9 cellular contexts compared by ENCODE assay signal in genomic region chr14:96567289-96567899, GRCh38.
DNase-seq lines count a peak whose midpoint lies in the region; TF ChIP-seq lines count a peak whose summit lies in the region.
"Had no signal": no experiment of that assay in that cellular context is flagged by ENCODE, and none has a peak within 500 bp of the region (broad histone marks: within the 10 kb centered on the region; RNA-seq: fewer than 3 reads in every experiment).

No MANE protein-coding gene starts in this region.

- H3K4me3 Mint-ChIP-seq in endothelial cell (ENCODE audit: unreplicated experiment), result no peak overlapping the region

- H3K9me3 ChIP-seq in DOHH2 (ENCODE audit: control insufficient read depth, insufficient read depth, low read length) (no peaks in the 10 kb centered on the region), HEK293 (ENCODE audit: control insufficient read depth, insufficient read depth, low read depth, low read length) (no peaks in the 10 kb centered on the region), osteoblast (ENCODE audit: low read depth, low read length) (no peaks in the 10 kb centered on the region)
- H3K9me3 ChIP-seq: SJSA1 had no signal

- peaks cover 6% of the 10 kb centered on the region; the same call in 1 of the 2 replicates for H3F3A ChIP-seq in DOHH2 (ENCODE audit: control insufficient read depth, insufficient read depth)

- H3K4me3 ChIP-seq in DOHH2 (ENCODE audit: low read length) (no peak overlapping the region), HEK293 (ENCODE audit: low read depth, low read length) (no peak overlapping the region), osteoblast (ENCODE audit: insufficient read depth, low read length) (no peak overlapping the region)
- H3K4me3 ChIP-seq: SJSA1 had no signal

- no peak overlapping the region for H3K27ac Mint-ChIP-seq in endothelial cell (ENCODE audit: unreplicated experiment)

- H4K20me1 ChIP-seq in DOHH2 (ENCODE audit: control insufficient read depth, insufficient read depth, low read depth, low read length) (peaks cover 7% of the 10 kb centered on the region; the same call in 1 of the 2 replicates), osteoblast (ENCODE audit: insufficient read depth, low read length) (peaks cover 11% of the 10 kb centered on the region)

- peaks cover 58% of the 10 kb centered on the region for H3K36me3 ChIP-seq in DOHH2 (ENCODE audit: control insufficient read depth, low read length)
- peaks cover 13 to 56% of the 10 kb centered on the region in 2 experiments for H3K36me3 ChIP-seq in HEK293 (ENCODE audit: control insufficient read depth in 2 of 2, insufficient read depth in 1 of 2, low read length in 2 of 2)
- peaks cover 15% of the 10 kb centered on the region for H3K36me3 ChIP-seq in osteoblast (ENCODE audit: insufficient read depth, low read length)

- peak; percentile 78 for TF ChIP-seq CTCF in DOHH2 (IDR thresholded peaks at IDR 0.05; ENCODE audit: low read depth, low read length, poor library complexity, severe bottlenecking)
- peak; percentile 52 for TF ChIP-seq CTCF in HEK293 (tag by site-specific recombination; IDR thresholded peaks at IDR 0.05)
- peak; percentile 42 for TF ChIP-seq CTCF in endothelial cell (IDR thresholded peaks at IDR 0.05; ENCODE audit: unreplicated experiment)
- TF ChIP-seq CTCF in osteoblast (IDR thresholded peaks at IDR 0.05; ENCODE audit: extremely low read depth, low read depth, low read length), result peak; percentile 63

- peak; percentile 57 for DNase-seq in NCI-H748 (lab: John Stamatoyannopoulos, UW; ENCODE audit: unreplicated experiment)
- DNase-seq in endothelial cell (ENCODE audit: low spot score), result no peak
- DNase-seq in osteoblast (ENCODE audit: insufficient read length, low spot score, missing footprints), result no peak
- no peak for DNase-seq in COLO668 (lab: John Stamatoyannopoulos, UW; ENCODE audit: unreplicated experiment)
- DNase-seq in activated CD8-positive, alpha-beta memory T cell treated with anti-CD3 and anti-CD28 coated beads for 24 hours, result no peak
- no peak for DNase-seq in HuH-7 (ENCODE audit: low spot score)

- H3K27me3 Mint-ChIP-seq in endothelial cell (ENCODE audit: unreplicated experiment), result no peaks in the 10 kb centered on the region

- H3K27ac ChIP-seq in DOHH2 (ENCODE audit: low read depth, low read length), result no peak overlapping the region
- no peak overlapping the region for H3K27ac ChIP-seq in HEK293 (ENCODE audit: extremely low read depth, low read depth, low read length)
- no peak overlapping the region for H3K27ac ChIP-seq in osteoblast (ENCODE audit: low read depth, low read length)
- H3K27ac ChIP-seq: SJSA1 had no signal

- CTCF ChIA-PET in HEK293 (lab: Yijun Ruan, JAX), result interaction anchor here (0.5 to 2.4 kb wide), 22 partner anchors 9 to 1298 kb away, joined by 3 to 16 read pairs (median 4); no protein-coding TSS in a partner anchor

- no peaks in the 10 kb centered on the region for H3K27me3 ChIP-seq in DOHH2 (ENCODE audit: control insufficient read depth, low read length)
- no peaks in the 10 kb centered on the region for H3K27me3 ChIP-seq in osteoblast (ENCODE audit: insufficient read depth, low read length)
- H3K27me3 ChIP-seq: SJSA1 had no signal

- no peaks in the 10 kb centered on the region for H3K4me1 Mint-ChIP-seq in endothelial cell (ENCODE audit: unreplicated experiment)

- no peaks in the 10 kb centered on the region for H3K9me3 Mint-ChIP-seq in endothelial cell (ENCODE audit: unreplicated experiment)

- no peaks in the 10 kb centered on the region for H3K36me3 Mint-ChIP-seq in endothelial cell (ENCODE audit: low read depth, unreplicated experiment)

- H3K4me1 ChIP-seq in DOHH2 (ENCODE audit: control insufficient read depth, low read length) (peaks cover 13% of the 10 kb centered on the region), HEK293 (ENCODE audit: control insufficient read depth, insufficient read depth, low read length) (no peaks in the 10 kb centered on the region), osteoblast (ENCODE audit: insufficient read depth, low read length) (no peaks in the 10 kb centered on the region)
- H3K4me1 ChIP-seq: SJSA1 had no signal

- H3K4me2 ChIP-seq in DOHH2 (ENCODE audit: low read length), result no peak overlapping the region
- H3K4me2 ChIP-seq in osteoblast (ENCODE audit: insufficient read depth, low read length), result no peak overlapping the region

- no peaks in the 10 kb centered on the region for H3K9me2 ChIP-seq in DOHH2 (replicated peaks; ENCODE audit: control insufficient read depth, low read length)

- no peaks in the 10 kb centered on the region for H3K79me2 ChIP-seq in DOHH2 (ENCODE audit: control insufficient read depth, low read length)
- no peaks in the 10 kb centered on the region for H3K79me2 ChIP-seq in osteoblast (ENCODE audit: insufficient read depth, low read length)

- POLR2A ChIA-PET in HEK293 (lab: Yijun Ruan, JAX), result no interaction called here

- H2AFZ ChIP-seq in osteoblast (ENCODE audit: low read length), result no peak overlapping the region

TF ChIP-seq in HEK293, 187 proteins besides CTCF, POLR2A, EP300 and RAD21:
- 0 out of 2 replicates have a peak, but pooled peaks have one; percentile 5 for TF ChIP-seq PRDM6 (tag by site-specific recombination; IDR thresholded peaks at IDR 0.05)
- peak; percentile 76 for TF ChIP-seq ZNF654 (tag by site-specific recombination; IDR thresholded peaks at IDR 0.05; ENCODE audit: low read depth)
- no peak for TF ChIP-seq OSR2 (tag by site-specific recombination; IDR thresholded peaks at IDR 0.05)
- TF ChIP-seq WT1 (tag by site-specific recombination; IDR thresholded peaks at IDR 0.05), result no peak
TF ChIP-seq in HEK293: peak in this region for 2.
